In the genomic region with DNA sequence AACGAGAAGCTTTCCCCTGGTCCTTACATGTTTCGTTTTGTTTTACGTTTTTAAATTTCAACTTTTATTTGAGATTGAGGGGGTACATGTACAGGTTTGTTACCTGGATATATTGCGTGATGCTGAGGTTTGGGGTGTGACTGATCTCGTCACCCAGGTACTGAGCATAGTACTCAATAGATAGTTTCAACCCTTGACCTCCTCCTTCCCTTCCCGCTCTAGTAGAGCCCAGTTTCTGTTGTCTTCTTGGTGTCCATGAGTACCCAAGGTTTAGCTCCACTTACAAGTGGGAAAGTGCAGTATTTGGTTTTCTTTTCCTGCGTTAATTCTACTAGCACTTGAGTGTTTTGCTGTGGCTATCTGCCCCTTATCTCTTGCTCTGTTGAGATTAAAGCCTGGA, we compare ENCODE assay signal across 8 cellular contexts. TPM values are rescaled to one million over a fixed set of nuclear protein-coding genes. Genes with fewer than 3 reads are reported as not detected.
A peak's percentile ranks its signal among the peaks of the same experiment; 100 is the strongest.
DNase-seq lines count a peak whose midpoint lies in the region; ATAC-seq and TF ChIP-seq lines count a peak whose summit lies in the region.

No MANE protein-coding gene starts in this region.

- no TSS peak for BruUV-seq in Calu3 (replicated peaks; lab: Mats Ljungman, UMichigan)

- H3K9ac ChIP-seq in OCI-LY3 (ENCODE audit: low read length) = peak overlapping the region; percentile 78

- H3K4me3 ChIP-seq in OCI-LY3 (ENCODE audit: low read length) = peak overlapping the region; percentile 80

- TF ChIP-seq CTCF in Calu3 (IDR thresholded peaks at IDR 0.05; ENCODE audit: unreplicated experiment) (no peak), OCI-LY3 (IDR thresholded peaks at IDR 0.05; ENCODE audit: low read depth, low read length) (no peak), osteocyte (IDR thresholded peaks at IDR 0.05) (no peak)

- H3K9me3 ChIP-seq in OCI-LY3 (ENCODE audit: insufficient read depth, low read length) = no peaks in the 10 kb centered on the region

- peak overlapping the region; percentile 83 for H3K4me2 ChIP-seq in OCI-LY3 (ENCODE audit: low read length)

- H3K79me2 ChIP-seq in OCI-LY3 (ENCODE audit: low read length) = peaks cover 44% of the 10 kb centered on the region

- DNase-seq in Calu3 (no peak), epithelial cell of prostate (ENCODE audit: low read depth, low spot score) (no peak), osteocyte (ENCODE audit: extremely low spot score, unreplicated experiment) (no peak), occipital lobe (lab: John Stamatoyannopoulos, UW) (no peak), DMS153 treated with DMSO at 0.1 percent for 48 hours (lab: John Stamatoyannopoulos, UW; ENCODE audit: unreplicated experiment) (no peak)

- H3K4me3 Mint-ChIP-seq in Calu3 (ENCODE audit: low read depth, unreplicated experiment) = peak overlapping the region; percentile 77
- peak overlapping the region; percentile 89 for H3K4me3 Mint-ChIP-seq in osteocyte (ENCODE audit: unreplicated experiment)

- peaks cover 16% of the 10 kb centered on the region for H3K4me1 ChIP-seq in OCI-LY3 (ENCODE audit: low read length)

- H3K27me3 ChIP-seq in OCI-LY3 (ENCODE audit: low read depth, low read length) = peaks cover 3% of the 10 kb centered on the region; the same call in 1 of the 2 replicates

- H3K27ac Mint-ChIP-seq in Calu3 (ENCODE audit: unreplicated experiment) = peak overlapping the region; percentile 74
- H3K27ac Mint-ChIP-seq in osteocyte (ENCODE audit: unreplicated experiment) = peak overlapping the region; percentile 72

- CTCF ChIA-PET in Calu3 (lab: Charles Lee) = no interaction called here

- peaks cover 5% of the 10 kb centered on the region for H3K36me3 ChIP-seq in OCI-LY3 (replicated peaks; ENCODE audit: low read depth, low read length)

- H4K20me1 ChIP-seq in OCI-LY3 (ENCODE audit: insufficient read depth, low read length) = peaks cover 6% of the 10 kb centered on the region; the same call in 1 of the 2 replicates

- peaks cover 18% of the 10 kb centered on the region for H3K4me1 Mint-ChIP-seq in Calu3 (ENCODE audit: low read depth, unreplicated experiment)
- peaks cover 45% of the 10 kb centered on the region for H3K4me1 Mint-ChIP-seq in osteocyte (ENCODE audit: unreplicated experiment)

- no peaks in the 10 kb centered on the region for H3K9me3 Mint-ChIP-seq in Calu3 (ENCODE audit: low read depth, unreplicated experiment)
- no peaks in the 10 kb centered on the region for H3K9me3 Mint-ChIP-seq in osteocyte (ENCODE audit: unreplicated experiment)

- H3K27me3 Mint-ChIP-seq in Calu3 (ENCODE audit: unreplicated experiment) (no peaks in the 10 kb centered on the region), osteocyte (ENCODE audit: unreplicated experiment) (no peaks in the 10 kb centered on the region)

- H3K27ac ChIP-seq in OCI-LY3 (ENCODE audit: low read length) (no peak overlapping the region), epithelial cell of prostate (peak overlapping the region; percentile 98)

- intact Hi-C loops in Calu3 (cut with micrococcal nuclease; ENCODE audit: unreplicated experiment) = no loop called here

- no peak overlapping the region for H2AFZ ChIP-seq in OCI-LY3 (ENCODE audit: low read depth, low read length)

- H3K36me3 Mint-ChIP-seq in Calu3 (ENCODE audit: insufficient read depth, unreplicated experiment) (peaks cover 31% of the 10 kb centered on the region), osteocyte (ENCODE audit: unreplicated experiment) (no peaks in the 10 kb centered on the region)

- ATAC-seq in HG03045 (IDR thresholded peaks at IDR 0.05; ENCODE audit: unreplicated experiment) = no peak
- ATAC-seq in HG03135 (IDR thresholded peaks at IDR 0.05; ENCODE audit: unreplicated experiment) = no peak

RNA-seq across cellular contexts. Expression of a gene that starts 47.1 kb away (rescaled TPM):
- 31.9 and 34.9 TPM in 2 replicates for total RNA-seq in Calu3 (2022)
- 42.6 and 45.1 TPM in 2 replicates for total RNA-seq in osteocyte
- 28.7 TPM for total RNA-seq in occipital lobe
